ENCODE assay signal across 1 cellular context in the genomic region with DNA sequence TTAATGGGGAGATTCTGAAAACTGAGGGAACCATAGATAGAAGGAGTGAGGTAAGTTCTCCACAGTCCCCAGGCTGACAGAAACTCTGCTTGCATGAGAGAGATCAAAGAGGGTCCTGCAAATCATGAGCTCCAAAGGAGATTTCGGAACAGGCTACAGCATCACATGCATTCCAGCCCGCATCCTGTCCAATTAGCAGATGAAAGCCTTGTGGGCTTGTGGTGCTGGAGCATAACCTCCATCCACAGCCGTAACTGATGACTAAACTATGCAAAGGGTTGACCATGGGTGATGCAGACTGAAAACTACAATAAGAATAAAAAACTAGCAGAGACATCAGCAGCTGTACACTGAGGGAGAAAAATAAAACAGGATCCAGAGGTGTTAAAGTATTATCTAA.
TF ChIP-seq lines count a peak whose summit lies in the region.

No MANE protein-coding gene starts in this region.

TF ChIP-seq in GM23338, 12 proteins besides CTCF, POLR2A, EP300 and RAD21 (continued from another document):
- TF ChIP-seq, protein P1, sequence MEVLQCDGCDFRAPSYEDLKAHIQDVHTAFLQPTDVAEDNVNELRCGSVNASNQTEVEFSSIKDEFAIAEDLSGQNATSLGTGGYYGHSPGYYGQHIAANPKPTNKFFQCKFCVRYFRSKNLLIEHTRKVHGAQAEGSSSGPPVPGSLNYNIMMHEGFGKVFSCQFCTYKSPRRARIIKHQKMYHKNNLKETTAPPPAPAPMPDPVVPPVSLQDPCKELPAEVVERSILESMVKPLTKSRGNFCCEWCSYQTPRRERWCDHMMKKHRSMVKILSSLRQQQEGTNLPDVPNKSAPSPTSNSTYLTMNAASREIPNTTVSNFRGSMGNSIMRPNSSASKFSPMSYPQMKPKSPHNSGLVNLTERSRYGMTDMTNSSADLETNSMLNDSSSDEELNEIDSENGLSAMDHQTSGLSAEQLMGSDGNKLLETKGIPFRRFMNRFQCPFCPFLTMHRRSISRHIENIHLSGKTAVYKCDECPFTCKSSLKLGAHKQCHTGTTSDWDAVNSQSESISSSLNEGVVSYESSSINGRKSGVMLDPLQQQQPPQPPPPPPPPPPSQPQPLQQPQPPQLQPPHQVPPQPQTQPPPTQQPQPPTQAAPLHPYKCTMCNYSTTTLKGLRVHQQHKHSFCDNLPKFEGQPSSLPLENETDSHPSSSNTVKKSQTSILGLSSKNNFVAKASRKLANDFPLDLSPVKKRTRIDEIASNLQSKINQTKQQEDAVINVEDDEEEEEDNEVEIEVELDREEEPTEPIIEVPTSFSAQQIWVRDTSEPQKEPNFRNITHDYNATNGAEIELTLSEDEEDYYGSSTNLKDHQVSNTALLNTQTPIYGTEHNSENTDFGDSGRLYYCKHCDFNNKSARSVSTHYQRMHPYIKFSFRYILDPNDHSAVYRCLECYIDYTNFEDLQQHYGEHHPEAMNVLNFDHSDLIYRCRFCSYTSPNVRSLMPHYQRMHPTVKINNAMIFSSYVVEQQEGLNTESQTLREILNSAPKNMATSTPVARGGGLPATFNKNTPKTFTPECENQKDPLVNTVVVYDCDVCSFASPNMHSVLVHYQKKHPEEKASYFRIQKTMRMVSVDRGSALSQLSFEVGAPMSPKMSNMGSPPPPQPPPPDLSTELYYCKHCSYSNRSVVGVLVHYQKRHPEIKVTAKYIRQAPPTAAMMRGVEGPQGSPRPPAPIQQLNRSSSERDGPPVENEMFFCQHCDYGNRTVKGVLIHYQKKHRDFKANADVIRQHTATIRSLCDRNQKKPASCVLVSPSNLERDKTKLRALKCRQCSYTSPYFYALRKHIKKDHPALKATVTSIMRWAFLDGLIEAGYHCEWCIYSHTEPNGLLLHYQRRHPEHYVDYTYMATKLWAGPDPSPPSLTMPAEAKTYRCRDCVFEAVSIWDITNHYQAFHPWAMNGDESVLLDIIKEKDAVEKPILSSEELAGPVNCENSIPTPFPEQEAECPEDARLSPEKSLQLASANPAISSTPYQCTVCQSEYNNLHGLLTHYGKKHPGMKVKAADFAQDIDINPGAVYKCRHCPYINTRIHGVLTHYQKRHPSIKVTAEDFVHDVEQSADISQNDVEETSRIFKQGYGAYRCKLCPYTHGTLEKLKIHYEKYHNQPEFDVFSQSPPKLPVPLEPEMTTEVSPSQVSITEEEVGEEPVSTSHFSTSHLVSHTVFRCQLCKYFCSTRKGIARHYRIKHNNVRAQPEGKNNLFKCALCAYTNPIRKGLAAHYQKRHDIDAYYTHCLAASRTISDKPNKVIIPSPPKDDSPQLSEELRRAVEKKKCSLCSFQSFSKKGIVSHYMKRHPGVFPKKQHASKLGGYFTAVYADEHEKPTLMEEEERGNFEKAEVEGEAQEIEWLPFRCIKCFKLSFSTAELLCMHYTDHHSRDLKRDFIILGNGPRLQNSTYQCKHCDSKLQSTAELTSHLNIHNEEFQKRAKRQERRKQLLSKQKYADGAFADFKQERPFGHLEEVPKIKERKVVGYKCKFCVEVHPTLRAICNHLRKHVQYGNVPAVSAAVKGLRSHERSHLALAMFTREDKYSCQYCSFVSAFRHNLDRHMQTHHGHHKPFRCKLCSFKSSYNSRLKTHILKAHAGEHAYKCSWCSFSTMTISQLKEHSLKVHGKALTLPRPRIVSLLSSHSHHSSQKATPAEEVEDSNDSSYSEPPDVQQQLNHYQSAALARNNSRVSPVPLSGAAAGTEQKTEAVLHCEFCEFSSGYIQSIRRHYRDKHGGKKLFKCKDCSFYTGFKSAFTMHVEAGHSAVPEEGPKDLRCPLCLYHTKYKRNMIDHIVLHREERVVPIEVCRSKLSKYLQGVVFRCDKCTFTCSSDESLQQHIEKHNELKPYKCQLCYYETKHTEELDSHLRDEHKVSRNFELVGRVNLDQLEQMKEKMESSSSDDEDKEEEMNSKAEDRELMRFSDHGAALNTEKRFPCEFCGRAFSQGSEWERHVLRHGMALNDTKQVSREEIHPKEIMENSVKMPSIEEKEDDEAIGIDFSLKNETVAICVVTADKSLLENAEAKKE (CRISPR knock-in tag; IDR thresholded peaks at IDR 0.05) = no peak
- TF ChIP-seq POLR2AphosphoS5 (IDR thresholded peaks at IDR 0.05; ENCODE audit: low read depth) = no peak
- no peak for TF ChIP-seq JUNB (IDR thresholded peaks at IDR 0.05; ENCODE audit: unreplicated experiment)
- TF ChIP-seq EZH2 (IDR thresholded peaks at IDR 0.05; ENCODE audit: low read depth, unreplicated experiment) = no peak
- TF ChIP-seq ZNF331 (CRISPR knock-in tag; IDR thresholded peaks at IDR 0.05; ENCODE audit: low read depth) = no peak
- no peak for TF ChIP-seq NANOG (IDR thresholded peaks at IDR 0.05; ENCODE audit: borderline replicate concordance)
TF ChIP-seq in GM23338: peak in this region for 0.
